Comparison of ENCODE assay signal across 20 cellular contexts in the genomic region with DNA sequence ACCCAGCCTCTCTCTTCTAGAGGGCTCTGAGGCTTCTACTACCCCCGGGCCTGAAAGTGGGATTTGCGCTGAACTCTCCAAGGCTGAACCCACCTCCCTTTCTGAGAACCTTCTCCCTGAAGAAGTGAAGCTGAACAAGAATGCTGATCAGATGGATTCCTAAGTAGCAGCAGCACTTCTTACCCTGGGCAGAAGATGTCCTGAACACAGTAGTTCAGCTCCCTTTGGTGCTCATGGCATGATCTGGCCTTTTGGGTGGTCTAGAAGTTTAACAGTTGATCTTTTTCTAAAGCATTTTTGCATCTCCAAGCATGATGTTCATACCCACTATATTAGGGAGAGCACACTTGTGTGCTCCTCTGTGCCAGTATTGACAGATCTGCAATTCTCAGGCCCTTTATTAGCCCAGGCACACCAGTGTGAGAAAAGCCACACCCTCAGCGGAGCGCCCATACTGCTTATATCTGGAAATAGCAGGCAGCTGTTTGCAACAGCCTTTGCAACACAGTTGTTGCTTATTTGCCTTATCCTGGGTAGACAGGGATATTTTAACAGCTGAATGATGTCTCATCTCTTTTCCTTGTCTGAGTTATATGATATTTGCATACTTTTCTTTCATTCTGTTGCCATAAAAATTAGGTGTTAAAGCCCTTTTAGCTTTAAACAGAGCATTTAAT.
"Had no signal": no experiment of that assay in that cellular context is flagged by ENCODE, and none has a peak within 500 bp of the region (broad histone marks: within the 10 kb centered on the region; RNA-seq: fewer than 3 reads in every experiment).

No MANE protein-coding gene starts in this region.

- H3K4me3 Mint-ChIP-seq: activated B cell treated with CpG ODN at 0.5 μM for 24 hours; activated CD4-positive, alpha-beta T cell treated with anti-CD3 and anti-CD28 coated beads, Interleukin-2, amount 10 ng/mL, durations not matched to agents 7 days and 5 days; activated naive CD4-positive, alpha-beta T cell treated with anti-CD3 and anti-CD28 coated beads, Interleukin-2, amount 10 ng/mL, durations not matched to agents 7 days and 5 days; activated T-helper 17 cell treated with anti-CD3 and anti-CD28 coated beads, Interleukin-2, amount 50 U/mL, for 72 hours; natural killer cell; T-cell had no signal

- H3K27ac Mint-ChIP-seq: activated B cell treated with CpG ODN at 0.5 μM for 24 hours; activated CD4-positive, alpha-beta T cell treated with anti-CD3 and anti-CD28 coated beads, Interleukin-2, amount 10 ng/mL, durations not matched to agents 7 days and 5 days; activated naive CD4-positive, alpha-beta T cell treated with anti-CD3 and anti-CD28 coated beads, Interleukin-2, amount 10 ng/mL, durations not matched to agents 7 days and 5 days; activated T-helper 17 cell treated with anti-CD3 and anti-CD28 coated beads, Interleukin-2, amount 50 U/mL, for 72 hours; natural killer cell; T-cell had no signal

- H3K27me3 ChIP-seq: sigmoid colon, suprapubic skin, upper lobe of left lung had no signal

- H3K36me3 Mint-ChIP-seq: activated naive CD4-positive, alpha-beta T cell treated with anti-CD3 and anti-CD28 coated beads, Interleukin-2, amount 10 ng/mL, durations not matched to agents 7 days and 5 days; natural killer cell had no signal

- DNase-seq: activated B cell treated with CpG ODN at 0.5 μM for 24 hours; activated CD4-positive, alpha-beta T cell treated with anti-CD3 and anti-CD28 coated beads, Interleukin-2, amount 10 ng/mL, durations not matched to agents 7 days and 5 days; activated CD8-positive, alpha-beta memory T cell treated with anti-CD3 and anti-CD28 coated beads for 24 hours; activated naive CD4-positive, alpha-beta T cell treated with anti-CD3 and anti-CD28 coated beads, Interleukin-2, amount 10 ng/mL, durations not matched to agents 7 days and 5 days; activated T-cell treated with anti-CD3 and anti-CD28 coated beads for 4 hours; caudate nucleus; effector memory CD4-positive, alpha-beta T cell; lower lobe of right lung; natural killer cell; sigmoid colon; stimulated activated CD4-positive, alpha-beta T cell treated with anti-CD3 and anti-CD28 coated beads, Interleukin-4, amount 100 ng/mL, for 1 hour; stimulated activated CD8-positive, alpha-beta memory T cell treated with anti-CD3 and anti-CD28 coated beads, Interleukin-4, amount 100 ng/mL, for 48 hours; stimulated activated naive CD8-positive, alpha-beta T cell treated with anti-CD3 and anti-CD28 coated beads, Interleukin-15, Interleukin-2, amounts not matched to agents 100 U/mL and 50 U/mL, for 24 hours; T-cell; T1000; upper lobe of left lung had no signal

- ATAC-seq: activated T-helper 17 cell treated with anti-CD3 and anti-CD28 coated beads, Interleukin-2, amount 50 U/mL, for 72 hours; lower lobe of right lung; natural killer cell; stimulated activated naive CD8-positive, alpha-beta T cell treated with anti-CD3 and anti-CD28 coated beads, Interleukin-15, Interleukin-2, amounts not matched to agents 100 U/mL and 50 U/mL, for 24 hours; T-cell had no signal

- H3K9me3 ChIP-seq: lower lobe of right lung, sigmoid colon, suprapubic skin, upper lobe of left lung had no signal

- H3K27me3 Mint-ChIP-seq: activated naive CD4-positive, alpha-beta T cell treated with anti-CD3 and anti-CD28 coated beads, Interleukin-2, amount 10 ng/mL, durations not matched to agents 7 days and 5 days; T-cell had no signal

- H3K9me3 Mint-ChIP-seq: activated B cell treated with CpG ODN at 0.5 μM for 24 hours; activated CD4-positive, alpha-beta T cell treated with anti-CD3 and anti-CD28 coated beads, Interleukin-2, amount 10 ng/mL, durations not matched to agents 7 days and 5 days; activated naive CD4-positive, alpha-beta T cell treated with anti-CD3 and anti-CD28 coated beads, Interleukin-2, amount 10 ng/mL, durations not matched to agents 7 days and 5 days; activated T-helper 17 cell treated with anti-CD3 and anti-CD28 coated beads, Interleukin-2, amount 50 U/mL, for 72 hours; natural killer cell; T-cell had no signal

- H3K4me1 Mint-ChIP-seq: activated B cell treated with CpG ODN at 0.5 μM for 24 hours; activated CD4-positive, alpha-beta T cell treated with anti-CD3 and anti-CD28 coated beads, Interleukin-2, amount 10 ng/mL, durations not matched to agents 7 days and 5 days; activated naive CD4-positive, alpha-beta T cell treated with anti-CD3 and anti-CD28 coated beads, Interleukin-2, amount 10 ng/mL, durations not matched to agents 7 days and 5 days; activated T-helper 17 cell treated with anti-CD3 and anti-CD28 coated beads, Interleukin-2, amount 50 U/mL, for 72 hours; natural killer cell; T-cell had no signal

- H3K27ac ChIP-seq: epithelial cell of prostate, lower lobe of right lung, sigmoid colon, suprapubic skin, upper lobe of left lung had no signal

- H3K4me3 ChIP-seq: coronary artery, lower lobe of right lung, sigmoid colon, suprapubic skin, upper lobe of left lung had no signal

- H3K4me1 ChIP-seq: lower lobe of right lung, sigmoid colon, suprapubic skin, upper lobe of left lung had no signal
